In the genomic region with DNA sequence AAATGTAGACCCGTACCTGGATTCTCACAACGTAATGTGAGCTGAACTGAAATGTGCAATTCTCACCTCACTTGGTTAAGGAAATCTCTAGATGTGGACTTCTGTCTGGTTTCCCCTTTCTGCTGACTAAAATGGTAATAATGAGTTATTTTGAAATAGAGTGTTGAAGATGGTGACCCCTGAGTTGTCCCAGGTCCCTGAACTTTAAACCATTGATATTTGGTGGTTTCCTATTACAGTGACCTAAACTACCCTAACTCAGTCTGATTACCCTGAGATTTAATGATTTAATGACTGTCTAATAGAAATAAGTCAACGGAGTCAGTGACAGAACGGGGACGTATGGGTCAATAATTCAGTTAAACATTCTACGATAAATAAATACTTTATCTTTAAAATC, we compare ENCODE assay signal across 28 cellular contexts.
"Had no signal": no experiment of that assay in that cellular context is flagged by ENCODE, and none has a peak within 500 bp of the region (broad histone marks: within the 10 kb centered on the region; RNA-seq: fewer than 3 reads in every experiment).

No MANE protein-coding gene starts in this region.

- H3K27ac ChIP-seq: stomach, suprapubic skin, testis, thoracic aorta, thyroid gland, tibial artery, tibial nerve, transverse colon, upper lobe of left lung, upper lobe of right lung, uterus, vagina had no signal

- H3K27me3 Mint-ChIP-seq: stimulated activated memory B cell treated with anti-CD40 and anti-IgM and Interleukin-4, amounts not matched to agents 10 μg/mL and 1 μg/mL and 100 μg/mL, for 72 hours; stimulated activated naive B cell treated with anti-CD40 and anti-IgM and Interleukin-4, amounts not matched to agents 10 μg/mL and 1 μg/mL and 100 μg/mL, for 72 hours; stimulated activated naive CD8-positive, alpha-beta T cell treated with anti-CD3 and anti-CD28 coated beads, Interleukin-15, amount 100 ng/mL, for 72 hours; stimulated activated naive CD8-positive, alpha-beta T cell treated with anti-CD3 and anti-CD28 coated beads, Interleukin-15, Interleukin-2, amounts not matched to agents 100 ng/mL and 50 ng/mL, for 24 hours; type B pancreatic cell had no signal

- H3K4me3 Mint-ChIP-seq: stimulated activated effector memory CD8-positive, alpha-beta T cell treated with anti-CD3 and anti-CD28 coated beads, Interleukin-12 subunit alpha, Interleukin-12 subunit beta, amount 100 ng/mL, for 72 hours; stimulated activated memory B cell treated with anti-CD40 and anti-IgM and Interleukin-4, amounts not matched to agents 10 μg/mL and 1 μg/mL and 100 μg/mL, for 72 hours; stimulated activated naive B cell treated with anti-CD40 and anti-IgM and Interleukin-4, amounts not matched to agents 10 μg/mL and 1 μg/mL and 100 μg/mL, for 72 hours; stimulated activated naive CD8-positive, alpha-beta T cell treated with anti-CD3 and anti-CD28 coated beads, Interleukin-15, amount 100 ng/mL, for 72 hours; stimulated activated naive CD8-positive, alpha-beta T cell treated with anti-CD3 and anti-CD28 coated beads, Interleukin-15, Interleukin-2, amounts not matched to agents 100 ng/mL and 50 ng/mL, for 24 hours; type B pancreatic cell had no signal

- ATAC-seq: stimulated activated effector memory CD8-positive, alpha-beta T cell treated with anti-CD3 and anti-CD28 coated beads, Interleukin-12 subunit alpha, Interleukin-12 subunit beta, amount 100 ng/mL, for 72 hours; stimulated activated memory B cell treated with anti-CD40 and anti-IgM and Interleukin-4, amounts not matched to agents 10 μg/mL and 1 μg/mL and 100 μg/mL, for 72 hours; stimulated activated naive B cell treated with anti-CD40 and anti-IgM and Interleukin-4, amounts not matched to agents 10 μg/mL and 1 μg/mL and 100 μg/mL, for 72 hours; stimulated activated naive CD8-positive, alpha-beta T cell treated with anti-CD3 and anti-CD28 coated beads, Interleukin-15, amount 100 ng/mL, for 72 hours; stimulated activated naive CD8-positive, alpha-beta T cell treated with anti-CD3 and anti-CD28 coated beads, Interleukin-15, Interleukin-2, amounts not matched to agents 100 U/mL and 50 U/mL, for 24 hours; upper lobe of right lung had no signal

- H3K4me3 ChIP-seq: stomach, suprapubic skin, testis, thoracic aorta, thyroid gland, tibial artery, tibial nerve, transverse colon, upper lobe of left lung, upper lobe of right lung, uterus, vagina had no signal

- FAIRE-seq: urothelium cell line had no signal

- DNase-seq: stimulated activated CD4-positive, alpha-beta T cell treated with anti-CD3 and anti-CD28 coated beads, Interleukin-2, amount 100 ng/mL, for 48 hours; stimulated activated CD4-positive, alpha-beta T cell treated with anti-CD3 and anti-CD28 coated beads, Interleukin-4, amount 100 ng/mL, for 1 hour; stimulated activated CD4-positive, alpha-beta T cell treated with anti-CD3 and anti-CD28 coated beads, Interleukin-4, amount 100 ng/mL, for 24 hours; stimulated activated CD4-positive, alpha-beta T cell treated with anti-CD3 and anti-CD28 coated beads, Interleukin-4, amount 100 ng/mL, for 4 hours; stimulated activated CD8-positive, alpha-beta memory T cell treated with anti-CD3 and anti-CD28 coated beads, Interleukin-4, amount 100 ng/mL, for 48 hours; stimulated activated naive B cell treated with anti-CD40 and anti-IgM and Interleukin-4, amounts not matched to agents 10 μg/mL and 1 μg/mL and 100 μg/mL, for 72 hours; stimulated activated naive CD4-positive, alpha-beta T cell; stimulated activated naive CD4-positive, alpha-beta T cell treated with Interleukin-2 at 50 U/mL for 16 hours; stimulated activated naive CD8-positive, alpha-beta T cell treated with anti-CD3 and anti-CD28 coated beads, Interleukin-15, amount 100 ng/mL, for 72 hours; stimulated activated naive CD8-positive, alpha-beta T cell treated with anti-CD3 and anti-CD28 coated beads, Interleukin-15, Interleukin-2, amounts not matched to agents 100 U/mL and 50 U/mL, for 24 hours; stomach; substantia nigra; testis; thyroid gland; tibial artery; transverse colon; upper lobe of left lung; upper lobe of right lung; uterus had no signal

- H3K4me1 Mint-ChIP-seq: stimulated activated effector memory CD8-positive, alpha-beta T cell treated with anti-CD3 and anti-CD28 coated beads, Interleukin-12 subunit alpha, Interleukin-12 subunit beta, amount 100 ng/mL, for 72 hours; stimulated activated memory B cell treated with anti-CD40 and anti-IgM and Interleukin-4, amounts not matched to agents 10 μg/mL and 1 μg/mL and 100 μg/mL, for 72 hours; stimulated activated naive B cell treated with anti-CD40 and anti-IgM and Interleukin-4, amounts not matched to agents 10 μg/mL and 1 μg/mL and 100 μg/mL, for 72 hours; stimulated activated naive CD8-positive, alpha-beta T cell treated with anti-CD3 and anti-CD28 coated beads, Interleukin-15, amount 100 ng/mL, for 72 hours had no signal

- H3K36me3 ChIP-seq: stomach, suprapubic skin, thoracic aorta, thyroid gland, tibial artery, tibial nerve, transverse colon, upper lobe of left lung, upper lobe of right lung, uterus, vagina had no signal

- H3K27ac Mint-ChIP-seq: stimulated activated effector memory CD8-positive, alpha-beta T cell treated with anti-CD3 and anti-CD28 coated beads, Interleukin-12 subunit alpha, Interleukin-12 subunit beta, amount 100 ng/mL, for 72 hours; stimulated activated memory B cell treated with anti-CD40 and anti-IgM and Interleukin-4, amounts not matched to agents 10 μg/mL and 1 μg/mL and 100 μg/mL, for 72 hours; stimulated activated naive B cell treated with anti-CD40 and anti-IgM and Interleukin-4, amounts not matched to agents 10 μg/mL and 1 μg/mL and 100 μg/mL, for 72 hours; stimulated activated naive CD8-positive, alpha-beta T cell treated with anti-CD3 and anti-CD28 coated beads, Interleukin-15, amount 100 ng/mL, for 72 hours; stimulated activated naive CD8-positive, alpha-beta T cell treated with anti-CD3 and anti-CD28 coated beads, Interleukin-15, Interleukin-2, amounts not matched to agents 100 ng/mL and 50 ng/mL, for 24 hours; type B pancreatic cell had no signal

- H3K4me1 ChIP-seq: stomach, suprapubic skin, testis, thyroid gland, tibial artery, tibial nerve, transverse colon, upper lobe of left lung, upper lobe of right lung, uterus, vagina had no signal

- H3K36me3 Mint-ChIP-seq: stimulated activated effector memory CD8-positive, alpha-beta T cell treated with anti-CD3 and anti-CD28 coated beads, Interleukin-12 subunit alpha, Interleukin-12 subunit beta, amount 100 ng/mL, for 72 hours; stimulated activated memory B cell treated with anti-CD40 and anti-IgM and Interleukin-4, amounts not matched to agents 10 μg/mL and 1 μg/mL and 100 μg/mL, for 72 hours; stimulated activated naive B cell treated with anti-CD40 and anti-IgM and Interleukin-4, amounts not matched to agents 10 μg/mL and 1 μg/mL and 100 μg/mL, for 72 hours; type B pancreatic cell had no signal

- H3K9me3 ChIP-seq: suprapubic skin, testis, thoracic aorta, thyroid gland, tibial artery, transverse colon, upper lobe of left lung, upper lobe of right lung, uterus, vagina had no signal

- H3K9me3 Mint-ChIP-seq: stimulated activated memory B cell treated with anti-CD40 and anti-IgM and Interleukin-4, amounts not matched to agents 10 μg/mL and 1 μg/mL and 100 μg/mL, for 72 hours; type B pancreatic cell had no signal

- H3K27me3 ChIP-seq: stomach, suprapubic skin, testis, thyroid gland, tibial artery, tibial nerve, transverse colon, upper lobe of left lung, upper lobe of right lung, uterus, vagina had no signal
